Comparison of ENCODE assay signal across 8 cellular contexts in genomic region chr11:62556872-62557631, GRCh38. TPM values are rescaled to one million over a fixed set of nuclear protein-coding genes. Genes with fewer than 3 reads are reported as not detected.
DNase-seq lines count a peak whose midpoint lies in the region; ATAC-seq and TF ChIP-seq lines count a peak whose summit lies in the region.

No MANE protein-coding gene starts in this region.

- H3K4me1 ChIP-seq in iPS-15b (ENCODE audit: control insufficient read depth, insufficient read depth, low read length), result peaks cover 58% of the 10 kb centered on the region
- peaks cover 92% of the 10 kb centered on the region for H3K4me1 ChIP-seq in suprapubic skin

- CTCF ChIA-PET in activated CD4-positive, alpha-beta memory T cell treated with anti-CD3 and anti-CD28 coated beads for 36 hours (lab: Charles Lee), result interaction anchor here (0.8 to 7.5 kb wide), 16 partner anchors 9 to 230 kb away, joined by 3 to 172 read pairs (median 4); partner anchors contain the start of genes AHNAK, C11orf98, CSKMT and EEF1G

- TF ChIP-seq EP300 in suprapubic skin (IDR thresholded peaks at IDR 0.05), result no peak

- intact Hi-C loops in activated CD4-positive, alpha-beta memory T cell treated with anti-CD3 and anti-CD28 coated beads for 36 hours (cut with micrococcal nuclease), result loop anchor here (1.0 to 5.0 kb wide), 4 partner anchors 14 to 285 kb away; partner anchors contain the start of genes EEF1G and TUT1

- ATAC-seq in HG03354 (IDR thresholded peaks at IDR 0.05; ENCODE audit: poor library complexity, severe bottlenecking, unreplicated experiment) (peak; percentile 20), HG03439 (IDR thresholded peaks at IDR 0.05; ENCODE audit: unreplicated experiment) (no peak)

- H3K4me3 ChIP-seq in iPS-15b (ENCODE audit: low read depth, low read length) (no peak overlapping the region), suprapubic skin (peak overlapping the region; percentile 29)

- no peak for TF ChIP-seq POLR2A in suprapubic skin (IDR thresholded peaks at IDR 0.05)

- peaks cover 94% of the 10 kb centered on the region for H3K4me1 Mint-ChIP-seq in activated CD4-positive, alpha-beta memory T cell treated with anti-CD3 and anti-CD28 coated beads for 36 hours (ENCODE audit: low read depth)

- H3K27me3 ChIP-seq in iPS-15b (ENCODE audit: control insufficient read depth, insufficient read depth, low read length), result no peaks in the 10 kb centered on the region
- no peaks in the 10 kb centered on the region for H3K27me3 ChIP-seq in suprapubic skin

- no peaks in the 10 kb centered on the region for H3K9me3 ChIP-seq in iPS-15b (ENCODE audit: control insufficient read depth, insufficient read depth, low read length)
- no peaks in the 10 kb centered on the region for H3K9me3 ChIP-seq in suprapubic skin

- H3K36me3 Mint-ChIP-seq in activated CD4-positive, alpha-beta memory T cell treated with anti-CD3 and anti-CD28 coated beads for 36 hours, result peaks cover 35% of the 10 kb centered on the region

- H3K4me3 Mint-ChIP-seq in activated CD4-positive, alpha-beta memory T cell treated with anti-CD3 and anti-CD28 coated beads for 36 hours, result peak overlapping the region; percentile 59

- peak overlapping the region; percentile 98 for H3K27ac ChIP-seq in suprapubic skin

- no peaks in the 10 kb centered on the region for H3K27me3 Mint-ChIP-seq in activated CD4-positive, alpha-beta memory T cell treated with anti-CD3 and anti-CD28 coated beads for 36 hours

- WGBS in suprapubic skin, result 15% methylated on average over 3 of the region's 3 CpGs

- H3K9me3 Mint-ChIP-seq in activated CD4-positive, alpha-beta memory T cell treated with anti-CD3 and anti-CD28 coated beads for 36 hours, result no peaks in the 10 kb centered on the region

- H3K27ac Mint-ChIP-seq in activated CD4-positive, alpha-beta memory T cell treated with anti-CD3 and anti-CD28 coated beads for 36 hours, result peak overlapping the region; percentile 96

- H3K9ac ChIP-seq in iPS-15b (ENCODE audit: low read depth, low read length), result peak overlapping the region; percentile 63

- POLR2A ChIA-PET in activated CD4-positive, alpha-beta memory T cell treated with anti-CD3 and anti-CD28 coated beads for 36 hours (lab: Charles Lee), result interaction anchor here (0.6 to 9.1 kb wide), 16 partner anchors 9 to 329 kb away, joined by 3 to 188 read pairs (median 5); partner anchors contain the start of genes AHNAK, C11orf98, CSKMT and EEF1G

- peaks cover 26% of the 10 kb centered on the region for H3K36me3 ChIP-seq in iPS-15b (ENCODE audit: control insufficient read depth, insufficient read depth, low read length)
- peaks cover 23% of the 10 kb centered on the region for H3K36me3 ChIP-seq in suprapubic skin

- no peak for TF ChIP-seq CTCF in suprapubic skin (IDR thresholded peaks at IDR 0.05)

- DNase-seq in NOMO-1 (lab: John Stamatoyannopoulos, UW; ENCODE audit: unreplicated experiment in 2 of 2) (peak; percentile 42 to 49), NOMO-1 treated with DMSO at 0.1 percent for 48 hours (lab: John Stamatoyannopoulos, UW; ENCODE audit: unreplicated experiment) (no peak), suprapubic skin (ENCODE audit: low spot score in 2 of 2) (no peak), NCI-H774 (lab: John Stamatoyannopoulos, UW) (no peak)
- DNase-seq in activated CD4-positive, alpha-beta memory T cell treated with anti-CD3 and anti-CD28 coated beads for 36 hours, result peak; percentile 86

RNA-seq across cellular contexts. Expression of gene AHNAK, which starts 10.4 kb away (rescaled TPM):
- 10 to 100 TPM; 83.7 to 85.2 TPM for total RNA-seq in activated CD4-positive, alpha-beta memory T cell treated with anti-CD3 and anti-CD28 coated beads for 36 hours
- total RNA-seq in suprapubic skin, result 1,000 to 10,000 TPM; 1,174 to 1,475 (median 1,322) TPM

RNA-seq across cellular contexts. Expression of gene EEF1G, which starts 16.6 kb away (rescaled TPM):
- total RNA-seq in activated CD4-positive, alpha-beta memory T cell treated with anti-CD3 and anti-CD28 coated beads for 36 hours, result 1,000 to 10,000 TPM; 1,956 to 1,989 TPM
- 1,000 to 10,000 TPM; 1,221 to 2,946 (median 2,495) TPM for total RNA-seq in suprapubic skin

RNA-seq across cellular contexts. Expression of gene TUT1, which starts 34.3 kb away (rescaled TPM):
- 10 to 100 TPM; 32.7 to 34.2 TPM for total RNA-seq in activated CD4-positive, alpha-beta memory T cell treated with anti-CD3 and anti-CD28 coated beads for 36 hours
- total RNA-seq in suprapubic skin, result 10 to 100 TPM in 3 of 4 donors, 1 to 10 TPM in 1; 8.0 to 16.3 (median 12.5) TPM

RNA-seq across cellular contexts. Expression of gene MTA2, which starts 44.6 kb away (rescaled TPM):
- 100 to 1,000 TPM; 166 to 167 TPM for total RNA-seq in activated CD4-positive, alpha-beta memory T cell treated with anti-CD3 and anti-CD28 coated beads for 36 hours
- 100 to 1,000 TPM; 107 to 125 (median 110) TPM for total RNA-seq in suprapubic skin

RNA-seq across cellular contexts. Expression of gene EML3, which starts 55.5 kb away (rescaled TPM):
- 100 to 1,000 TPM; 113 to 116 TPM for total RNA-seq in activated CD4-positive, alpha-beta memory T cell treated with anti-CD3 and anti-CD28 coated beads for 36 hours
- total RNA-seq in suprapubic skin, result 10 to 100 TPM; 43.1 to 74.8 (median 55.8) TPM

Comparison
In these comparisons a context has a peak if more than half of its experiments do, and no peak if none do; other contexts are left out.
1. DNase-seq: peak in NOMO-1 (2 of 2) and activated CD4-positive, alpha-beta memory T cell treated with anti-CD3 and anti-CD28 coated beads for 36 hours (single experiment); none in NOMO-1 treated with DMSO at 0.1 percent for 48 hours (single experiment), suprapubic skin (0 of 2) and NCI-H774 (single experiment).
2. RNA of gene AHNAK, which starts 10.4 kb away (total RNA-seq): 1,174 to 1,475 TPM in suprapubic skin; 83.7 to 85.2 TPM in activated CD4-positive, alpha-beta memory T cell treated with anti-CD3 and anti-CD28 coated beads for 36 hours; every median in the first group is over 10 times any median in the second.